Comparison of ENCODE assay signal across 9 cellular contexts in genomic region chr14:73463411-73463810, GRCh38. TPM values are rescaled to one million over a fixed set of nuclear protein-coding genes. Genes with fewer than 3 reads are reported as not detected.
DNase-seq lines count a peak whose midpoint lies in the region; ATAC-seq and TF ChIP-seq lines count a peak whose summit lies in the region.
"Had no signal": no experiment of that assay in that cellular context is flagged by ENCODE, and none has a peak within 500 bp of the region (broad histone marks: within the 10 kb centered on the region; RNA-seq: fewer than 3 reads in every experiment).

No MANE protein-coding gene starts in this region.

- no peaks in the 10 kb centered on the region for H3K27me3 ChIP-seq in naive thymus-derived CD4-positive, alpha-beta T cell (ENCODE audit: control insufficient read depth in 2 of 2, insufficient read depth in 2 of 2, low read length in 2 of 2)

- DNase-seq in GM12865 (ENCODE audit: low read depth) (peak; percentile 60), SIG-M5 (lab: John Stamatoyannopoulos, UW) (peak; percentile 99), dermis blood vessel endothelial cell (peak; percentile 78), NCI-H774 (lab: John Stamatoyannopoulos, UW) (no peak), mucosa of gallbladder (ENCODE audit: low spot score) (no peak), GM19240 (ENCODE audit: insufficient read length, low spot score) (no peak)
- DNase-seq in naive thymus-derived CD4-positive, alpha-beta T cell = peak in 1 of 9 donors; percentile 55

- H3K4me3 Mint-ChIP-seq in naive thymus-derived CD4-positive, alpha-beta T cell = peak overlapping the region in 1 of 10 donors; percentile 50
- H3K4me3 Mint-ChIP-seq: neural crest cell had no signal

- peak; percentile 27 for ATAC-seq in naive thymus-derived CD4-positive, alpha-beta T cell
- ATAC-seq in HG02852 (IDR thresholded peaks at IDR 0.05; ENCODE audit: unreplicated experiment) = no peak

- CTCF ChIA-PET in naive thymus-derived CD4-positive, alpha-beta T cell (lab: Charles Lee) = interaction anchor here (0.6 to 2.2 kb wide), 3 partner anchors 8 to 168 kb away, joined by 3 to 24 read pairs (median 4); no protein-coding TSS in a partner anchor

- H3K4me1 ChIP-seq in naive thymus-derived CD4-positive, alpha-beta T cell (ENCODE audit: control insufficient read depth in 2 of 2, insufficient read depth in 2 of 2, low read length in 2 of 2) = peaks cover 0 to 13% of the 10 kb centered on the region in 2 donors

- H3K9me3 Mint-ChIP-seq in naive thymus-derived CD4-positive, alpha-beta T cell = no peaks in the 10 kb centered on the region
- H3K9me3 Mint-ChIP-seq: neural crest cell had no signal

- H3K4me1 Mint-ChIP-seq in naive thymus-derived CD4-positive, alpha-beta T cell = peaks cover 17 to 62% (median 38%) of the 10 kb centered on the region in 7 donors

- no peak overlapping the region for H3K27ac ChIP-seq in naive thymus-derived CD4-positive, alpha-beta T cell (ENCODE audit: low read depth, low read length)

- no peaks in the 10 kb centered on the region for H3K27me3 Mint-ChIP-seq in naive thymus-derived CD4-positive, alpha-beta T cell

- peaks cover 0 to 2% (median 0%) of the 10 kb centered on the region in 5 donors for H3K36me3 Mint-ChIP-seq in naive thymus-derived CD4-positive, alpha-beta T cell

- H3K4me3 ChIP-seq in GM12865 (ENCODE audit: low read depth, low read length) = no peak overlapping the region
- H3K4me3 ChIP-seq in naive thymus-derived CD4-positive, alpha-beta T cell (ENCODE audit: low read length) = no peak overlapping the region

- intact Hi-C loops in naive thymus-derived CD4-positive, alpha-beta T cell (cut with micrococcal nuclease) = no loop called here

- no peak for TF ChIP-seq CTCF in GM12865 (IDR thresholded peaks at IDR 0.05; ENCODE audit: insufficient read depth, low read depth, low read length, missing control alignments)

- POLR2A ChIA-PET in naive thymus-derived CD4-positive, alpha-beta T cell (lab: Charles Lee) = no interaction called here

- H3K36me3 ChIP-seq in naive thymus-derived CD4-positive, alpha-beta T cell (ENCODE audit: control insufficient read depth in 2 of 3, insufficient read depth in 3 of 3, low read length in 3 of 3) = peaks cover 0 to under 1% (median 0%) of the 10 kb centered on the region in 3 experiments

- peak overlapping the region in 2 of 9 donors; percentile 12 to 85 for H3K27ac Mint-ChIP-seq in naive thymus-derived CD4-positive, alpha-beta T cell

- H3K9me3 ChIP-seq in naive thymus-derived CD4-positive, alpha-beta T cell (ENCODE audit: control insufficient read depth in 2 of 3, low read length in 3 of 3) = no peaks in the 10 kb centered on the region

RNA-seq across cellular contexts. Expression of gene NUMB, which starts 5.1 kb away (rescaled TPM):
- 46.3 and 81.6 TPM in 2 replicates for total RNA-seq in dermis blood vessel endothelial cell
- total RNA-seq in naive thymus-derived CD4-positive, alpha-beta T cell = 10 to 100 TPM; 48.9 to 90.6 (median 49.4) TPM
- 10 to 100 TPM; 32.7 to 44.5 TPM for polyA plus RNA-seq in naive thymus-derived CD4-positive, alpha-beta T cell
- total RNA-seq in mucosa of gallbladder = 117 TPM

RNA-seq across cellular contexts. Expression of gene RIOX1, which starts 27.3 kb away (rescaled TPM):
- 27.0 and 31.0 TPM in 2 replicates for total RNA-seq in dermis blood vessel endothelial cell
- 10 to 100 TPM; 20.6 to 40.3 (median 28.0) TPM for total RNA-seq in naive thymus-derived CD4-positive, alpha-beta T cell
- polyA plus RNA-seq in naive thymus-derived CD4-positive, alpha-beta T cell = 10 to 100 TPM; 33.8 to 44.2 TPM
- total RNA-seq in mucosa of gallbladder = 15.3 TPM

Comparison
In these comparisons a context has a peak if more than half of its experiments do, and no peak if none do; other contexts are left out.
1. DNase-seq: peak in GM12865 (single experiment), SIG-M5 (single experiment) and dermis blood vessel endothelial cell (single experiment); none in NCI-H774 (single experiment), mucosa of gallbladder (single experiment) and GM19240 (single experiment).